In genomic region chr10:132997517-132998265, GRCh38 we compare ENCODE assay signal across 23 cellular contexts. TPM values are rescaled to one million over a fixed set of nuclear protein-coding genes. Genes with fewer than 3 reads are reported as not detected.
"Had no signal": no experiment of that assay in that cellular context is flagged by ENCODE, and none has a peak within 500 bp of the region (broad histone marks: within the 10 kb centered on the region; RNA-seq: fewer than 3 reads in every experiment).

No MANE protein-coding gene starts in this region.

- H3K27ac Mint-ChIP-seq: effector memory CD8-positive, alpha-beta T cell; memory B cell; natural killer cell; stimulated activated naive B cell treated with anti-CD40 and anti-IgM and Interleukin-4, amounts not matched to agents 10 μg/mL and 1 μg/mL and 100 μg/mL, for 72 hours; stimulated activated naive CD8-positive, alpha-beta T cell treated with anti-CD3 and anti-CD28 coated beads, Interleukin-15, Interleukin-2, amounts not matched to agents 100 ng/mL and 50 ng/mL, for 24 hours had no signal

- H3K36me3 ChIP-seq: esophagus muscularis mucosa, gastroesophageal sphincter, heart left ventricle, prostate gland, right atrium auricular region, thoracic aorta, tibial nerve had no signal

- H3K4me1 Mint-ChIP-seq: memory B cell; natural killer cell; neural crest cell; stimulated activated naive B cell treated with anti-CD40 and anti-IgM and Interleukin-4, amounts not matched to agents 10 μg/mL and 1 μg/mL and 100 μg/mL, for 72 hours had no signal

- H3K4me2 ChIP-seq: hepatocyte had no signal

- H3K4me3 Mint-ChIP-seq: effector memory CD8-positive, alpha-beta T cell; memory B cell; natural killer cell; neural crest cell; stimulated activated naive B cell treated with anti-CD40 and anti-IgM and Interleukin-4, amounts not matched to agents 10 μg/mL and 1 μg/mL and 100 μg/mL, for 72 hours; stimulated activated naive CD8-positive, alpha-beta T cell treated with anti-CD3 and anti-CD28 coated beads, Interleukin-15, Interleukin-2, amounts not matched to agents 100 ng/mL and 50 ng/mL, for 24 hours had no signal

- H3K79me2 ChIP-seq: hepatocyte had no signal

- H3K27me3 ChIP-seq: foreskin keratinocyte, hepatocyte, right atrium auricular region, tibial nerve had no signal

- DNase-seq: effector memory CD8-positive, alpha-beta T cell; foreskin keratinocyte; left colon; natural killer cell; nucleus accumbens; small intestine; stimulated activated CD4-positive, alpha-beta T cell treated with anti-CD3 and anti-CD28 coated beads, Interleukin-15, amount 100 ng/mL, for 24 hours; stimulated activated CD4-positive, alpha-beta T cell treated with anti-CD3 and anti-CD28 coated beads, Interleukin-2, amount 100 ng/mL, for 48 hours; stimulated activated naive B cell treated with anti-CD40 and anti-IgM and Interleukin-4, amounts not matched to agents 10 μg/mL and 1 μg/mL and 100 μg/mL, for 72 hours had no signal

- H3K9me3 ChIP-seq: esophagus muscularis mucosa, gastroesophageal sphincter, heart left ventricle, prostate gland, right atrium auricular region, thoracic aorta, tibial nerve had no signal

- H3K9me3 Mint-ChIP-seq: effector memory CD8-positive, alpha-beta T cell; memory B cell; natural killer cell; neural crest cell; stimulated activated naive CD8-positive, alpha-beta T cell treated with anti-CD3 and anti-CD28 coated beads, Interleukin-15, Interleukin-2, amounts not matched to agents 100 ng/mL and 50 ng/mL, for 24 hours had no signal

- H3K27ac ChIP-seq: coronary artery, esophagus muscularis mucosa, foreskin keratinocyte, gastroesophageal sphincter, heart left ventricle, hepatocyte, prostate gland, right atrium auricular region, thoracic aorta, tibial nerve had no signal

- H3K4me3 ChIP-seq: coronary artery, esophagus muscularis mucosa, gastroesophageal sphincter, heart left ventricle, hepatocyte, lung, prostate gland, right atrium auricular region, thoracic aorta, tibial nerve had no signal

- FAIRE-seq: endometrium, small intestine had no signal

- H2AFZ ChIP-seq: hepatocyte had no signal

- ATAC-seq: effector memory CD8-positive, alpha-beta T cell; foreskin keratinocyte; gastroesophageal sphincter; heart left ventricle; left colon; natural killer cell; stimulated activated naive B cell treated with anti-CD40 and anti-IgM and Interleukin-4, amounts not matched to agents 10 μg/mL and 1 μg/mL and 100 μg/mL, for 72 hours had no signal

- H3K4me1 ChIP-seq: foreskin keratinocyte, gastroesophageal sphincter, prostate gland, right atrium auricular region had no signal

- H3K36me3 Mint-ChIP-seq: memory B cell; natural killer cell; stimulated activated naive B cell treated with anti-CD40 and anti-IgM and Interleukin-4, amounts not matched to agents 10 μg/mL and 1 μg/mL and 100 μg/mL, for 72 hours had no signal

RNA-seq across cellular contexts. Expression of gene CFAP46, which starts 55.3 kb away (rescaled TPM):
- total RNA-seq: thoracic aorta had no signal
